In genomic region chr2:42831575-42832288, GRCh38 we compare ENCODE assay signal across 13 cellular contexts. TPM values are rescaled to one million over a fixed set of nuclear protein-coding genes. Genes with fewer than 3 reads are reported as not detected.
A peak's percentile ranks its signal among the peaks of the same experiment; 100 is the strongest.
DNase-seq lines count a peak whose midpoint lies in the region; ATAC-seq and TF ChIP-seq lines count a peak whose summit lies in the region.
"Not testable (repeated sequence)": the region's sequence is repeated elsewhere in the genome, so short reads cannot be mapped to it uniquely, and the experiment has no call there.
"Had no signal": no experiment of that assay in that cellular context is flagged by ENCODE, and none has a peak within 500 bp of the region (broad histone marks: within the 10 kb centered on the region; RNA-seq: fewer than 3 reads in every experiment).

No MANE protein-coding gene starts in this region.

- H3K27me3 Mint-ChIP-seq in neural crest cell (ENCODE audit: low read depth), result not testable (repeated sequence)

- not testable (repeated sequence) for H3K27me3 ChIP-seq in ovary

- H3K27ac ChIP-seq in ovary, result not testable (repeated sequence)

- DNase-seq in activated CD8-positive, alpha-beta memory T cell treated with anti-CD3 and anti-CD28 coated beads for 24 hours, result peak; percentile 26
- DNase-seq in Right ventricle myocardium inferior (ENCODE audit: missing footprints) (peak; percentile 43), left lobe of liver (ENCODE audit: low spot score) (peak; percentile 31), medulla oblongata (ENCODE audit: extremely low spot score) (peak; percentile 30), ovary (peak in 3 of 5 donors; percentile 5 to 16 (median 16)), ureter (ENCODE audit: low spot score) (peak; percentile 12)
- not testable (repeated sequence) for DNase-seq in neural crest cell (ENCODE audit: low read depth, low spot score)
- peak; percentile 4 for DNase-seq in stimulated activated CD8-positive, alpha-beta memory T cell treated with anti-CD3 and anti-CD28 coated beads, Interleukin-4, amount 100 ng/mL, for 48 hours

- peak overlapping the region; percentile 64 for H3K27ac Mint-ChIP-seq in neural crest cell (ENCODE audit: unreplicated experiment)

- not testable (repeated sequence) for TF ChIP-seq POLR2A in ovary (IDR thresholded peaks at IDR 0.05)

- not testable (repeated sequence) for H3K4me3 ChIP-seq in ovary

- not testable (repeated sequence) for TF ChIP-seq CTCF in neural crest cell (conservative IDR thresholded peaks at IDR 0.05); ovary (IDR thresholded peaks at IDR 0.05)

- not testable (repeated sequence) for H3K9me3 Mint-ChIP-seq in neural crest cell

- intact Hi-C loops in Right ventricle myocardium inferior (cut with DNase I), result not testable (repeated sequence)
- intact Hi-C loops in ovary (cut with DNase I), result loop anchor here in 2 of 4 donors (5.0 to 10.0 kb wide), 3 partner anchors 93 to 651 kb away; no protein-coding TSS in a partner anchor

- H3K9me3 ChIP-seq in ovary, result not testable (repeated sequence)

- not testable (repeated sequence) for H3K36me3 Mint-ChIP-seq in neural crest cell (ENCODE audit: low read depth)

- H3K4me1 Mint-ChIP-seq in neural crest cell, result peaks cover 13% of the 10 kb centered on the region

- not testable (repeated sequence) for ATAC-seq in Right ventricle myocardium inferior, left lobe of liver

- peaks cover 17% of the 10 kb centered on the region for H3K4me1 ChIP-seq in ovary (ENCODE audit: insufficient read depth)

- H3K36me3 ChIP-seq in ovary, result not testable (repeated sequence)

- TF ChIP-seq EP300 in ovary (IDR thresholded peaks at IDR 0.05), result not testable (repeated sequence)

- 93 to 97% (median 93%) methylated on average over 26 of the region's 26 CpGs for WGBS in ovary, 3 donors

- not testable (repeated sequence) for H3K4me3 Mint-ChIP-seq in neural crest cell

RNA-seq across cellular contexts. Expression of gene HAAO, which starts 39.3 kb away (rescaled TPM):
- total RNA-seq in Right ventricle myocardium inferior (1.9 TPM), left lobe of liver (188 TPM), neural crest cell (3.5 and 4.9 TPM in 2 replicates), ovary (10 to 100 TPM in 6 of 7 donors, 1 to 10 TPM in 1; 8.8 to 33.0 (median 28.8) TPM), ureter (14.1 TPM)
- 10 to 100 TPM in 1 of 2 donors, 1 to 10 TPM in 1; 6.2 to 17.4 TPM for polyA plus RNA-seq in ovary
- total RNA-seq: CD4-positive, alpha-beta T cell; Daoy; G401; H4 had no signal
- polyA plus RNA-seq: A549 had no signal
